In genomic region chr11:85970593-85970992, GRCh38 we compare ENCODE assay signal across 1 cellular context.
A peak's percentile ranks its signal among the peaks of the same experiment; 100 is the strongest.
TF ChIP-seq lines count a peak whose summit lies in the region.

No MANE protein-coding gene starts in this region.

TF ChIP-seq in K562, 482 proteins besides CTCF, POLR2A, EP300 and RAD21 (continued from another document):
- TF ChIP-seq SUPT5H (IDR thresholded peaks at IDR 0.05): 0 out of 2 replicates have a peak, but pooled peaks have one; percentile 28
- TF ChIP-seq RBM22 (IDR thresholded peaks at IDR 0.05; ENCODE audit: low read depth, low read length, poor library complexity, severe bottlenecking): peak; percentile 35
- no peak for TF ChIP-seq ETV6 (IDR thresholded peaks at IDR 0.05; ENCODE audit: borderline replicate concordance in 1 of 2, low read depth in 2 of 2, low read length in 1 of 2)
- no peak for TF ChIP-seq ETV6 (CRISPR knock-in tag; IDR thresholded peaks at IDR 0.05; ENCODE audit: borderline replicate concordance)
